In the genomic region with DNA sequence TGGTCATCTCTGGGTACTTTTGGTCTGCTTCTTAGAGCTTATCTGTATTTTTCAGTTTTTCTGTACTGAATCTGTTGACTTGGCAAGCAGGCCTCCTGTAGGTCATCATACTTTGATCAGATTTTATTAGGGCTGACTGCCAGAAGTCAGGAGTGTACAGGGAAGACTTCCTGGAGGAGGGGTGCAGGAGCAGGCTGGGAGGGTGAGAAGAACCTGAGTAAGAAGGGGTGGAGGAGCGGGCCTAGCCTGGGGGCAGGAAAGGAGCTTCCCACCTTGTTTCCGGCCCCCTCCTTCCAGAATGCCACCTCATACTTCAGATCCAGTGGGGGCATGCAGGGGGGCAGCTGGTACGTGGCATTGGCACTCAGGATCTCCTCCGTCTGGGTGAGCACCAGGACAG, we compare ENCODE assay signal across 21 cellular contexts. TPM values are rescaled to one million over a fixed set of nuclear protein-coding genes. Genes with fewer than 3 reads are reported as not detected.
"Had no signal": no experiment of that assay in that cellular context is flagged by ENCODE, and none has a peak within 500 bp of the region (broad histone marks: within the 10 kb centered on the region; RNA-seq: fewer than 3 reads in every experiment).

No MANE protein-coding gene starts in this region.

- H3K36me3 ChIP-seq: sigmoid colon, tibial nerve, vagina had no signal

- H3K4me3 Mint-ChIP-seq: activated CD4-positive, alpha-beta T cell treated with anti-CD3 and anti-CD28 coated beads for 36 hours; activated naive CD8-positive, alpha-beta T cell treated with anti-CD3 and anti-CD28 coated beads, Interleukin-2, amount 10 ng/mL, durations not matched to agents 7 days and 5 days; activated T-helper 1 cell treated with anti-CD3 and anti-CD28 coated beads, Interleukin-12 subunit alpha, Interleukin-12 subunit beta, Interleukin-2, Interleukin-4 antibody, amounts not matched to agents 30 ng/mL and 10 ng/mL and 1 ng/mL, durations not matched to agents 14 hours and 24 hours and 36 hours; brain; nephron; WTC11 had no signal

- H3K4me1 ChIP-seq: esophagus squamous epithelium, sigmoid colon, tibial nerve, vagina had no signal

- ATAC-seq: activated CD4-positive, alpha-beta T cell treated with anti-CD3 and anti-CD28 coated beads for 36 hours; stimulated activated naive CD8-positive, alpha-beta T cell treated with anti-CD3 and anti-CD28 coated beads, Interleukin-15, Interleukin-2, amounts not matched to agents 100 U/mL and 50 U/mL, for 24 hours; WTC11 had no signal

- H3K27me3 ChIP-seq: sigmoid colon, vagina had no signal

- H3K27me3 Mint-ChIP-seq: activated CD4-positive, alpha-beta T cell treated with anti-CD3 and anti-CD28 coated beads for 36 hours; activated naive CD8-positive, alpha-beta T cell treated with anti-CD3 and anti-CD28 coated beads, Interleukin-2, amount 10 ng/mL, durations not matched to agents 7 days and 5 days had no signal

- H3K27ac Mint-ChIP-seq: activated CD4-positive, alpha-beta T cell treated with anti-CD3 and anti-CD28 coated beads for 36 hours; activated naive CD8-positive, alpha-beta T cell treated with anti-CD3 and anti-CD28 coated beads, Interleukin-2, amount 10 ng/mL, durations not matched to agents 7 days and 5 days; activated T-helper 1 cell treated with anti-CD3 and anti-CD28 coated beads, Interleukin-12 subunit alpha, Interleukin-12 subunit beta, Interleukin-2, Interleukin-4 antibody, amounts not matched to agents 30 ng/mL and 10 ng/mL and 1 ng/mL, durations not matched to agents 14 hours and 24 hours and 36 hours; nephron; WTC11 had no signal

- H3K27ac ChIP-seq: esophagus squamous epithelium, parathyroid adenoma, sigmoid colon, tibial nerve, vagina had no signal

- H3K4me1 Mint-ChIP-seq: activated CD4-positive, alpha-beta T cell treated with anti-CD3 and anti-CD28 coated beads for 36 hours; nephron; WTC11 had no signal

- H3K4me3 ChIP-seq: esophagus squamous epithelium, sigmoid colon, tibial nerve, vagina had no signal

- DNase-seq: activated CD4-positive, alpha-beta T cell treated with anti-CD3 and anti-CD28 coated beads for 36 hours; activated CD4-positive, alpha-beta T cell treated with anti-CD3 and anti-CD28 coated beads, Interleukin-2, amount 50 U/mL, for 48 hours; activated naive CD4-positive, alpha-beta T cell treated with Interleukin-2 at 50 U/mL for 16 hours; activated naive CD8-positive, alpha-beta T cell treated with anti-CD3 and anti-CD28 coated beads, Interleukin-2, amount 10 ng/mL, durations not matched to agents 7 days and 5 days; cortex of kidney; effector CD4-positive, alpha-beta T cell; esophagus squamous epithelium; mesendoderm; sigmoid colon; stimulated activated CD4-positive, alpha-beta T cell treated with anti-CD3 and anti-CD28 coated beads, Interleukin-1b, Interleukin-23, amount 100 ng/mL, for 48 hours; stimulated activated CD8-positive, alpha-beta memory T cell treated with anti-CD3 and anti-CD28 coated beads, Interleukin-4, amount 100 ng/mL, for 48 hours; stimulated activated naive CD8-positive, alpha-beta T cell treated with anti-CD3 and anti-CD28 coated beads, Interleukin-15, Interleukin-2, amounts not matched to agents 100 U/mL and 50 U/mL, for 24 hours; substantia nigra had no signal

- H3K9me3 Mint-ChIP-seq: activated naive CD8-positive, alpha-beta T cell treated with anti-CD3 and anti-CD28 coated beads, Interleukin-2, amount 10 ng/mL, durations not matched to agents 7 days and 5 days; activated T-helper 1 cell treated with anti-CD3 and anti-CD28 coated beads, Interleukin-12 subunit alpha, Interleukin-12 subunit beta, Interleukin-2, Interleukin-4 antibody, amounts not matched to agents 30 ng/mL and 10 ng/mL and 1 ng/mL, durations not matched to agents 14 hours and 24 hours and 36 hours; nephron; WTC11 had no signal

- H3K9me3 ChIP-seq: esophagus squamous epithelium, sigmoid colon, tibial nerve, vagina had no signal

- H3K36me3 Mint-ChIP-seq: brain had no signal

RNA-seq across cellular contexts. Expression of a gene that starts 18.3 kb away (rescaled TPM):
- total RNA-seq: activated CD4-positive, alpha-beta T cell treated with anti-CD3 and anti-CD28 coated beads for 36 hours; activated T-helper 1 cell treated with anti-CD3 and anti-CD28 coated beads, Interleukin-12 subunit alpha, Interleukin-12 subunit beta, Interleukin-2, Interleukin-4 antibody, amounts not matched to agents 30 ng/mL and 10 ng/mL and 1 ng/mL, durations not matched to agents 14 hours and 24 hours and 36 hours; T-helper 2 cell treated with Interferon-gamma antibody and Interleukin-4, amounts not matched to agents 100 ng/mL and 5 ng/mL, for 36 hours; tibial nerve had no signal

RNA-seq across cellular contexts. Expression of a gene that starts 49.3 kb away (rescaled TPM):
- total RNA-seq: activated CD4-positive, alpha-beta T cell treated with anti-CD3 and anti-CD28 coated beads for 36 hours; activated naive CD8-positive, alpha-beta T cell treated with anti-CD3 and anti-CD28 coated beads, Interleukin-2, amount 10 ng/mL, durations not matched to agents 7 days and 5 days; activated T-helper 1 cell treated with anti-CD3 and anti-CD28 coated beads, Interleukin-12 subunit alpha, Interleukin-12 subunit beta, Interleukin-2, Interleukin-4 antibody, amounts not matched to agents 30 ng/mL and 10 ng/mL and 1 ng/mL, durations not matched to agents 14 hours and 24 hours and 36 hours; T-helper 2 cell treated with Interferon-gamma antibody and Interleukin-4, amounts not matched to agents 100 ng/mL and 5 ng/mL, for 36 hours had no signal
